11 cellular contexts compared by ENCODE assay signal in the genomic region with DNA sequence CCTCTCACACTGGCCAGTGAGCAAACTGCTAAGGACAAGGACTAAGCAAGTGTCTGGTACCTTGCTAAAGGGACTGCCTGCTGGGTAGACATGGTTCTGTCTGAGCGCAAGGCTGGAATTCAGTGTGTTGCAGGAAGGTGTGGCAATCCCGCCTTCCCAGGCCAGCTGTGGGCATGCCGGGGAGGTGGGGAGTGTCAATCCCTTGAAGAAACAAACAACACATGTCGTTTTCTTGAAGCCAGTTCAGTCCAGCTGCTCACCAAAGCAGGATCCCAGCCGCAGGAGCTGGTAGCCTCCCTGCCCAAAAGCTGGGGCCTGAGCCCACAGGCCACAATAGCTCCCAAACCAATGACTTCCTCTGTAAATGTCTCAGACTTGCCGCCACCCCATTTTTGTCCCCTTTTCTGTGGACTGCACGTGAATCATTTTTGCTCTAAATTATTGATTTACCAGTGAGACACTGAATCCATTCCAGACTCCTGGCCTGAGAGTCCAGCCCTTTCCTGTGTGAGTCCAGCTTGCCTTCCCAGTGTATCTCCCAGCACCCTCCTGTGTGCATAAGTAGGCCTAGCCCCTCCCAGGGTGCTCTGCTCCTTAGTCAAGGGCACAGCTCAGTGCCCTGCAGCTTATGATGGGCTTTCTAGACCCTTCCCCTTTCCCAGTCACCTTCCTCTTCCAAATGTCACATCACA.
DNase-seq lines count a peak whose midpoint lies in the region; ATAC-seq and TF ChIP-seq lines count a peak whose summit lies in the region.
"Had no signal": no experiment of that assay in that cellular context is flagged by ENCODE, and none has a peak within 500 bp of the region (broad histone marks: within the 10 kb centered on the region; RNA-seq: fewer than 3 reads in every experiment).

No MANE protein-coding gene starts in this region.

- peak; percentile 83 for DNase-seq in DMS 273 treated with DMSO at 0.1 percent for 48 hours (lab: John Stamatoyannopoulos, UW)
- DNase-seq in adipocyte (ENCODE audit: low read depth), result peak; percentile 75
- DNase-seq in heart left ventricle, result peak in 3 of 5 donors; percentile 59 to 68 (median 66)
- peak; percentile 44 for DNase-seq in retina
- DNase-seq in activated CD8-positive, alpha-beta memory T cell treated with anti-CD3 and anti-CD28 coated beads, Interleukin-2, amount 50 U/mL, for 4 hours, result no peak
- DNase-seq in NCI-H128 (lab: John Stamatoyannopoulos, UW; ENCODE audit: unreplicated experiment), result no peak
- DNase-seq in EL, result no peak
- DNase-seq: activated CD4-positive, CD25-positive, alpha-beta regulatory T cell; immature natural killer cell; uterus had no signal

- H3K27me3 ChIP-seq in adipocyte (replicated peaks; ENCODE audit: control insufficient read depth, insufficient read depth, low read length), result no peaks in the 10 kb centered on the region
- no peaks in the 10 kb centered on the region for H3K27me3 ChIP-seq in heart left ventricle

- H3K9ac ChIP-seq in adipocyte (ENCODE audit: low read length), result no peak overlapping the region

- intact Hi-C loops in heart left ventricle (cut with DNase I), result loop anchor here in 1 of 10 donors (5.0 kb wide), 1 partner anchor 37 kb away; no protein-coding TSS in a partner anchor

- H3K9me3 ChIP-seq in adipocyte (ENCODE audit: control insufficient read depth, low read length) (no peaks in the 10 kb centered on the region), heart left ventricle (no peaks in the 10 kb centered on the region)
- H3K9me3 ChIP-seq: uterus had no signal

- H3K4me3 ChIP-seq in adipocyte (ENCODE audit: low read length) (no peak overlapping the region), heart left ventricle (no peak overlapping the region)
- H3K4me3 ChIP-seq: uterus had no signal

- H3K36me3 ChIP-seq in adipocyte (ENCODE audit: control insufficient read depth, insufficient read depth, low read length, severe bottlenecking) (no peaks in the 10 kb centered on the region), heart left ventricle (peaks cover 0 to 7% (median 0%) of the 10 kb centered on the region in 9 donors)
- H3K36me3 ChIP-seq: uterus had no signal

- WGBS in heart left ventricle, 4 donors, result 53 to 82% (median 72%) methylated on average over 7 of the region's 7 CpGs

- H3K4me1 ChIP-seq in adipocyte (ENCODE audit: control insufficient read depth, insufficient read depth, low read length) (peaks cover 19% of the 10 kb centered on the region), heart left ventricle (peaks cover 4 to 91% (median 48%) of the 10 kb centered on the region in 12 donors)
- H3K4me1 ChIP-seq: uterus had no signal

- ATAC-seq in heart left ventricle (peak in 2 of 4 donors; percentile 3 to 28), GM21529 (IDR thresholded peaks at IDR 0.05; ENCODE audit: unreplicated experiment) (no peak)

- no peak for TF ChIP-seq CTCF in heart left ventricle (IDR thresholded peaks at IDR 0.05)

- no peak for TF ChIP-seq POLR2A in heart left ventricle (IDR thresholded peaks at IDR 0.05)

- H3K27ac ChIP-seq in heart left ventricle, result peak overlapping the region in 11 of 12 donors; percentile 7 to 79 (median 57)
- H3K27ac ChIP-seq: uterus had no signal

Comparison
In these comparisons a context has a peak if more than half of its experiments do, and no peak if none do; other contexts are left out.
1. DNase-seq: peak in DMS 273 treated with DMSO at 0.1 percent for 48 hours (single experiment), adipocyte (single experiment), heart left ventricle (3 of 5) and retina (single experiment); none in activated CD8-positive, alpha-beta memory T cell treated with anti-CD3 and anti-CD28 coated beads, Interleukin-2, amount 50 U/mL, for 4 hours (single experiment), NCI-H128 (single experiment) and EL (single experiment).